Comparison of ENCODE assay signal across 12 cellular contexts in genomic region chr12:946212-946611, GRCh38. TPM values are rescaled to one million over a fixed set of nuclear protein-coding genes. Genes with fewer than 3 reads are reported as not detected.
A peak's percentile ranks its signal among the peaks of the same experiment; 100 is the strongest.
DNase-seq lines count a peak whose midpoint lies in the region; ATAC-seq and TF ChIP-seq lines count a peak whose summit lies in the region.
"Had no signal": no experiment of that assay in that cellular context is flagged by ENCODE, and none has a peak within 500 bp of the region (broad histone marks: within the 10 kb centered on the region; RNA-seq: fewer than 3 reads in every experiment).

No MANE protein-coding gene starts in this region.

- DNase-seq in CD4-positive, alpha-beta T cell = no peak
- DNase-seq in GM23248 = peak; percentile 36
- peak; percentile 27 for DNase-seq in adipocyte (ENCODE audit: low read depth)
- DNase-seq in natural killer cell treated with Interleukin-12 subunit alpha and Interleukin-12 subunit beta and Interleukin-15 and Interleukin-18, amount 100 ng/mL, for 72 hours (ENCODE audit: low spot score) = no peak
- no peak for DNase-seq in NCI-H510A treated with DMSO at 0.1 percent for 48 hours (lab: John Stamatoyannopoulos, UW)
- DNase-seq in NCI-H526 treated with DMSO at 0.1 percent for 48 hours (lab: John Stamatoyannopoulos, UW) = no peak
- DNase-seq: activated CD4-positive, alpha-beta T cell treated with anti-CD3 and anti-CD28 coated beads, Interleukin-2, amount 50 U/mL, for 4 hours; activated naive CD8-positive, alpha-beta T cell treated with anti-CD3 and anti-CD28 coated beads, Interleukin-2, amount 10 ng/mL, durations not matched to agents 7 days and 5 days; mucosa of descending colon; OCI-M1; substantia nigra had no signal

- no peaks in the 10 kb centered on the region for H3K27me3 ChIP-seq in CD4-positive, alpha-beta T cell (ENCODE audit: control insufficient read depth, insufficient read depth, low read length)
- H3K27me3 ChIP-seq in GM23248 (replicated peaks; ENCODE audit: insufficient read depth) = no peaks in the 10 kb centered on the region
- no peaks in the 10 kb centered on the region for H3K27me3 ChIP-seq in adipocyte (replicated peaks; ENCODE audit: control insufficient read depth, insufficient read depth, low read length)

- H3K36me3 ChIP-seq in GM23248 (ENCODE audit: low read depth) (peaks cover 8% of the 10 kb centered on the region; the same call in 1 of the 2 replicates), adipocyte (ENCODE audit: control insufficient read depth, insufficient read depth, low read length, severe bottlenecking) (peaks cover 4% of the 10 kb centered on the region)

- H3K4me3 ChIP-seq in GM23248 = 0 out of 2 replicates have a peak overlapping the region, but pooled peaks have one; percentile 15
- H3K4me3 ChIP-seq in adipocyte (ENCODE audit: low read length) = no peak overlapping the region
- H3K4me3 ChIP-seq: mucosa of descending colon had no signal

- CTCF ChIA-PET in CD4-positive, alpha-beta T cell (lab: Charles Lee) = interaction anchor here (0.8 to 1.6 kb wide), 2 partner anchors 304 to 370 kb away, joined by 3 to 6 read pairs; no protein-coding TSS in a partner anchor

- H3K27me3 Mint-ChIP-seq in CD4-positive, alpha-beta T cell = no peaks in the 10 kb centered on the region
- no peaks in the 10 kb centered on the region for H3K27me3 Mint-ChIP-seq in natural killer cell treated with Interleukin-12 subunit alpha and Interleukin-12 subunit beta and Interleukin-15 and Interleukin-18, amount 100 ng/mL, for 72 hours

- H3K4me1 ChIP-seq in GM23248 (ENCODE audit: insufficient read depth) (peaks cover 14% of the 10 kb centered on the region), adipocyte (ENCODE audit: control insufficient read depth, insufficient read depth, low read length) (peaks cover 20% of the 10 kb centered on the region)

- no peak for TF ChIP-seq CTCF in CD4-positive, alpha-beta T cell (IDR thresholded peaks at IDR 0.05)

- H3K36me3 Mint-ChIP-seq in CD4-positive, alpha-beta T cell (ENCODE audit: low read depth) = peaks cover 43% of the 10 kb centered on the region
- H3K36me3 Mint-ChIP-seq in natural killer cell treated with Interleukin-12 subunit alpha and Interleukin-12 subunit beta and Interleukin-15 and Interleukin-18, amount 100 ng/mL, for 72 hours = no peaks in the 10 kb centered on the region

- H3F3A ChIP-seq in GM23248 (ENCODE audit: insufficient read depth) = peaks cover 18% of the 10 kb centered on the region

- peaks cover 46% of the 10 kb centered on the region for H3K4me1 Mint-ChIP-seq in CD4-positive, alpha-beta T cell (ENCODE audit: low read depth)
- H3K4me1 Mint-ChIP-seq in natural killer cell treated with Interleukin-12 subunit alpha and Interleukin-12 subunit beta and Interleukin-15 and Interleukin-18, amount 100 ng/mL, for 72 hours (ENCODE audit: low read depth in 2 of 2) = peaks cover 24 to 38% of the 10 kb centered on the region in 2 donors

- peak overlapping the region; percentile 43 for H3K27ac Mint-ChIP-seq in CD4-positive, alpha-beta T cell
- peak overlapping the region; percentile 91 to 94 for H3K27ac Mint-ChIP-seq in natural killer cell treated with Interleukin-12 subunit alpha and Interleukin-12 subunit beta and Interleukin-15 and Interleukin-18, amount 100 ng/mL, for 72 hours

- no peak overlapping the region for H2AFZ ChIP-seq in GM23248

- no peak for ATAC-seq in CD4-positive, alpha-beta T cell (ENCODE audit: poor library complexity)
- no peak for ATAC-seq in natural killer cell treated with Interleukin-12 subunit alpha and Interleukin-12 subunit beta and Interleukin-15 and Interleukin-18, amount 100 ng/mL, for 72 hours
- ATAC-seq in GM21529 (IDR thresholded peaks at IDR 0.05; ENCODE audit: unreplicated experiment) = no peak
- ATAC-seq: mucosa of descending colon had no signal

- H3K9me3 ChIP-seq in CD4-positive, alpha-beta T cell (ENCODE audit: control insufficient read depth, low read length) = no peaks in the 10 kb centered on the region
- no peaks in the 10 kb centered on the region for H3K9me3 ChIP-seq in GM23248 (ENCODE audit: low read depth)
- no peaks in the 10 kb centered on the region for H3K9me3 ChIP-seq in adipocyte (ENCODE audit: control insufficient read depth, low read length)
- H3K9me3 ChIP-seq: mucosa of descending colon had no signal

- no peaks in the 10 kb centered on the region for H3K9me3 Mint-ChIP-seq in CD4-positive, alpha-beta T cell
- no peaks in the 10 kb centered on the region for H3K9me3 Mint-ChIP-seq in natural killer cell treated with Interleukin-12 subunit alpha and Interleukin-12 subunit beta and Interleukin-15 and Interleukin-18, amount 100 ng/mL, for 72 hours
- H3K9me3 Mint-ChIP-seq: activated naive CD8-positive, alpha-beta T cell treated with anti-CD3 and anti-CD28 coated beads, Interleukin-2, amount 10 ng/mL, durations not matched to agents 7 days and 5 days had no signal

- H3K79me2 ChIP-seq in GM23248 (ENCODE audit: insufficient read depth) = peaks cover 76% of the 10 kb centered on the region

- H3K4me3 Mint-ChIP-seq in CD4-positive, alpha-beta T cell = peak overlapping the region; percentile 83
- peak overlapping the region; percentile 97 for H3K4me3 Mint-ChIP-seq in natural killer cell treated with Interleukin-12 subunit alpha and Interleukin-12 subunit beta and Interleukin-15 and Interleukin-18, amount 100 ng/mL, for 72 hours
- H3K4me3 Mint-ChIP-seq: activated naive CD8-positive, alpha-beta T cell treated with anti-CD3 and anti-CD28 coated beads, Interleukin-2, amount 10 ng/mL, durations not matched to agents 7 days and 5 days had no signal

- intact Hi-C loops in CD4-positive, alpha-beta T cell (cut with DNase I, micrococcal nuclease) = loop anchor here (5.0 to 10.0 kb wide), 6 partner anchors 39 to 646 kb away; partner anchors contain the start of gene FBXL14 (in 2 of the 2)

- no peaks in the 10 kb centered on the region for H4K20me1 ChIP-seq in GM23248 (ENCODE audit: insufficient read depth)

- H3K9ac ChIP-seq in GM23248 = peak overlapping the region; percentile 12; the same call in 1 of the 2 replicates
- peak overlapping the region; percentile 51 for H3K9ac ChIP-seq in adipocyte (ENCODE audit: low read length)

- POLR2A ChIA-PET in CD4-positive, alpha-beta T cell (lab: Charles Lee) = no interaction called here

- H3K27ac ChIP-seq in CD4-positive, alpha-beta T cell (ENCODE audit: low read depth, low read length) = no peak overlapping the region
- peak overlapping the region; percentile 47 for H3K27ac ChIP-seq in GM23248

- no peaks in the 10 kb centered on the region for H3K9me2 ChIP-seq in GM23248 (ENCODE audit: insufficient read depth)

- H3K4me2 ChIP-seq in GM23248 (ENCODE audit: unreplicated experiment) = peak overlapping the region; percentile 14

- in situ Hi-C loops in GM23248 (cut with MboI) = no loop called here

RNA-seq across cellular contexts. Expression of gene RAD52, which starts 3.3 kb away (rescaled TPM):
- total RNA-seq in CD4-positive, alpha-beta T cell = 1 to 10 TPM; 7.0 to 8.1 TPM
- 16.1 and 20.0 TPM in 2 replicates for total RNA-seq in GM23248 (2014; rRNA removed; shearing (Covaris generic))
- 5.0 and 7.4 TPM in 2 replicates for polyA plus RNA-seq in GM23248 (2016; fragmentation: Nextera tagmentation; extraction: Ambion mirVana)
- total RNA-seq in natural killer cell treated with Interleukin-12 subunit alpha and Interleukin-12 subunit beta and Interleukin-15 and Interleukin-18, amount 100 ng/mL, for 72 hours = 10 to 100 TPM; 17.0 to 24.9 TPM

RNA-seq across cellular contexts. Expression of gene ERC1, which starts 44.8 kb away (rescaled TPM):
- total RNA-seq in CD4-positive, alpha-beta T cell = 10 to 100 TPM; 40.1 to 49.6 TPM
- total RNA-seq in GM23248 (2014; rRNA removed; shearing (Covaris generic)) = 23.3 and 26.4 TPM in 2 replicates
- polyA plus RNA-seq in GM23248 (2016; fragmentation: Nextera tagmentation; extraction: Ambion mirVana) = 20.5 and 21.5 TPM in 2 replicates
- 10 to 100 TPM; 32.6 to 77.2 TPM for total RNA-seq in natural killer cell treated with Interleukin-12 subunit alpha and Interleukin-12 subunit beta and Interleukin-15 and Interleukin-18, amount 100 ng/mL, for 72 hours

Comparison
In these comparisons a context has a peak if more than half of its experiments do, and no peak if none do; other contexts are left out.
1. DNase-seq: peak in GM23248 (single experiment) and adipocyte (single experiment); none in CD4-positive, alpha-beta T cell (0 of 10), natural killer cell treated with Interleukin-12 subunit alpha and Interleukin-12 subunit beta and Interleukin-15 and Interleukin-18, amount 100 ng/mL, for 72 hours (single experiment), NCI-H510A treated with DMSO at 0.1 percent for 48 hours (single experiment) and NCI-H526 treated with DMSO at 0.1 percent for 48 hours (single experiment).